In the genomic region with DNA sequence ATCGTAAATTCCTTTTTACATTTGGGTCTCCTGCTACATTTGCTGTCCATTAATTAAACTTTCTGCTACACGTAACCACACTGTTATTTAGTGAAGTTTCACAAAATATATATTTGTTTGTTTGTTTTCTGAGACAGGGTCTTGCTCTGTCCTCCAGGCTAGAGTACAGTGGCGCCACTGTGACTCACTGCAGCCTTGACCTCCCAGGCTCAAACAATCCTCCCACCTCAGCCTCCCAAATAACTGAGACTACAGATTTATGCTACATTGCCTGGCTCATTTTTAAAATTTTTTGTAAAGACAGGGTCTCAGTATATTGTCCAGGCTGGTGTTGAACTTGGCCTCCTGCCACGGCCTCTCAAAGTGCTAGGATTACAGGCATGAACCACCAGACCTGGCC, we compare ENCODE assay signal across 35 cellular contexts.
"Had no signal": no experiment of that assay in that cellular context is flagged by ENCODE, and none has a peak within 500 bp of the region (broad histone marks: within the 10 kb centered on the region; RNA-seq: fewer than 3 reads in every experiment).

No MANE protein-coding gene starts in this region.

- H3K9me3 ChIP-seq: MG63 had no signal

- H3K4me2 ChIP-seq: KMS-11 had no signal

- DNase-seq: Karpas-422, Kasumi-1, KG1, MG63, MM.1S, MV-4-11, NCI-H1048, NCI-H1092, NCI-H1092 treated with DMSO at 0.1 percent for 48 hours, NCI-H1105, NCI-H1105 treated with DMSO at 0.1 percent for 48 hours, NCI-H1417, NCI-H1417 treated with DMSO at 0.1 percent for 48 hours, NCI-H1436, NCI-H1436 treated with DMSO at 0.1 percent for 48 hours, NCI-H146, NCI-H1694, NCI-H1694 treated with DMSO at 0.1 percent for 48 hours, NCI-H187, NCI-H187 treated with DMSO at 0.1 percent for 48 hours, NCI-H1930, NCI-H2029, NCI-H2029 treated with DMSO at 0.1 percent for 48 hours, NCI-H2081, NCI-H2081 treated with DMSO at 0.1 percent for 48 hours, NCI-H2107, NCI-H2171, NCI-H2171 treated with DMSO at 0.1 percent for 48 hours, NCI-H2227 treated with DMSO at 0.1 percent for 48 hours, NCI-H226, NCI-H345, NCI-H446, NCI-H446 treated with DMSO at 0.1 percent for 48 hours, NCI-H510A had no signal

- H3K9ac ChIP-seq: KMS-11 had no signal

- H3K27ac ChIP-seq: KMS-11 had no signal

- H3K27me3 ChIP-seq: MG63 had no signal

- H3K4me3 ChIP-seq: MG63 had no signal
